Comparison of ENCODE assay signal across 9 cellular contexts in the genomic region with DNA sequence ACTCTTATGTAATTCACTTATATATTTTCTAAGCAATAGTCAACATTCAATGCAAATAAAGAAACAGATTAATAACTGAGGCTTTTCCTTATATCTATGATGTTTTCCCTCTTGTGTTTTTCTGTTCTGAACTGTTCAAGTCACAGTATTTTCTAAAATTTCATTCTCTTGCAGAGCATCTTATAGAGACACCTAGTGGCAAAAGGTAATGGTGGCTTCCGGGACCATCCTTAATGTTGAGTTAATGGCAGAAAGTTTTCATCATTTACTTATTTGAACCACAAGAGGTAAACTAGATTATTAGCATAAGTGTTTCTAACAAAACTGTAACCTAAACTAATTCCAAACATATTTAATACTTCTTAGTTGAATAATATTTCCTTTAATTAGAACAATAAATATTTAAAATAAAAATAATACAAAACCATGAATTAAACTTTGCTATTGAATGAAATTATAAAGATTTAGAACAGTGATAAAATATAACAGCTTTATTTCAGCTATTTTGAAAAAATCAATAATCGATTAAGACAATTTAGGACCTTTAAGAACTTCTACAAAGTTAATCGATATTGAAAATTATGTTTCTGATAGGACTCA. TPM values are rescaled to one million over a fixed set of nuclear protein-coding genes. Genes with fewer than 3 reads are reported as not detected.
DNase-seq lines count a peak whose midpoint lies in the region; ATAC-seq and TF ChIP-seq lines count a peak whose summit lies in the region.
"Had no signal": no experiment of that assay in that cellular context is flagged by ENCODE, and none has a peak within 500 bp of the region (broad histone marks: within the 10 kb centered on the region; RNA-seq: fewer than 3 reads in every experiment).

No MANE protein-coding gene starts in this region.

- DNase-seq in NCI-H2171 treated with DMSO at 0.1 percent for 48 hours (lab: John Stamatoyannopoulos, UW), result peak; percentile 17
- DNase-seq in NCI-H2171 (lab: John Stamatoyannopoulos, UW), result no peak
- no peak for DNase-seq in esophagus squamous epithelium (lab: John Stamatoyannopoulos, UW)
- DNase-seq in activated CD4-positive, alpha-beta T cell treated with anti-CD3 and anti-CD28 coated beads, Interleukin-2, amount 10 ng/mL, durations not matched to agents 24 days and 14 days, result no peak
- DNase-seq in stimulated activated effector memory CD8-positive, alpha-beta T cell treated with anti-CD3 and anti-CD28 coated beads, Interleukin-12 subunit alpha, Interleukin-12 subunit beta, amount 100 ng/mL, for 72 hours (ENCODE audit: low spot score in 2 of 2), result no peak

- H3K9ac ChIP-seq in OCI-LY1 (ENCODE audit: low read length), result no peak overlapping the region
- H3K9ac ChIP-seq: BLaER1 had no signal

- H3K36me3 Mint-ChIP-seq in activated CD4-positive, alpha-beta T cell treated with anti-CD3 and anti-CD28 coated beads, Interleukin-2, amount 10 ng/mL, durations not matched to agents 24 days and 14 days (ENCODE audit: low read depth), result no peaks in the 10 kb centered on the region
- no peaks in the 10 kb centered on the region for H3K36me3 Mint-ChIP-seq in stimulated activated effector memory CD8-positive, alpha-beta T cell treated with anti-CD3 and anti-CD28 coated beads, Interleukin-12 subunit alpha, Interleukin-12 subunit beta, amount 100 ng/mL, for 72 hours

- intact Hi-C loops in esophagus squamous epithelium (cut with DNase I), result no loop called here
- intact Hi-C loops in activated CD4-positive, alpha-beta T cell treated with anti-CD3 and anti-CD28 coated beads, Interleukin-2, amount 10 ng/mL, durations not matched to agents 24 days and 14 days (cut with micrococcal nuclease), result no loop called here

- 37 to 38% methylated on average over 3 of the region's 3 CpGs for WGBS in esophagus squamous epithelium, 2 donors

- TF ChIP-seq CTCF in OCI-LY1 (IDR thresholded peaks at IDR 0.05; ENCODE audit: low read length) (peak; percentile 86), esophagus squamous epithelium (IDR thresholded peaks at IDR 0.05) (peak in 4 of 6 experiments; percentile 15 to 45 (median 32))

- H3K79me2 ChIP-seq in OCI-LY1 (ENCODE audit: insufficient read depth, low read length), result no peaks in the 10 kb centered on the region

- H3K27ac Mint-ChIP-seq in activated CD4-positive, alpha-beta T cell treated with anti-CD3 and anti-CD28 coated beads, Interleukin-2, amount 10 ng/mL, durations not matched to agents 24 days and 14 days, result no peak overlapping the region
- no peak overlapping the region for H3K27ac Mint-ChIP-seq in stimulated activated effector memory CD8-positive, alpha-beta T cell treated with anti-CD3 and anti-CD28 coated beads, Interleukin-12 subunit alpha, Interleukin-12 subunit beta, amount 100 ng/mL, for 72 hours

- peaks cover 6% of the 10 kb centered on the region for H3K9me3 Mint-ChIP-seq in activated CD4-positive, alpha-beta T cell treated with anti-CD3 and anti-CD28 coated beads, Interleukin-2, amount 10 ng/mL, durations not matched to agents 24 days and 14 days
- H3K9me3 Mint-ChIP-seq in stimulated activated effector memory CD8-positive, alpha-beta T cell treated with anti-CD3 and anti-CD28 coated beads, Interleukin-12 subunit alpha, Interleukin-12 subunit beta, amount 100 ng/mL, for 72 hours, result no peaks in the 10 kb centered on the region

- peaks cover 6% of the 10 kb centered on the region for H3K4me1 Mint-ChIP-seq in activated CD4-positive, alpha-beta T cell treated with anti-CD3 and anti-CD28 coated beads, Interleukin-2, amount 10 ng/mL, durations not matched to agents 24 days and 14 days
- peaks cover 18% of the 10 kb centered on the region for H3K4me1 Mint-ChIP-seq in stimulated activated effector memory CD8-positive, alpha-beta T cell treated with anti-CD3 and anti-CD28 coated beads, Interleukin-12 subunit alpha, Interleukin-12 subunit beta, amount 100 ng/mL, for 72 hours

- H3K27me3 Mint-ChIP-seq in activated CD4-positive, alpha-beta T cell treated with anti-CD3 and anti-CD28 coated beads, Interleukin-2, amount 10 ng/mL, durations not matched to agents 24 days and 14 days, result peaks cover 32% of the 10 kb centered on the region

- no peak overlapping the region for H3K4me2 ChIP-seq in OCI-LY1 (ENCODE audit: low read length)
- H3K4me2 ChIP-seq: BLaER1 had no signal

- no peaks in the 10 kb centered on the region for H4K20me1 ChIP-seq in OCI-LY1 (ENCODE audit: insufficient read depth, low read length)
- H4K20me1 ChIP-seq: BLaER1 had no signal

- no peaks in the 10 kb centered on the region for H3K9me3 ChIP-seq in OCI-LY1 (ENCODE audit: low read length)
- H3K9me3 ChIP-seq in esophagus squamous epithelium, result no peaks in the 10 kb centered on the region

- H3K9me2 ChIP-seq in OCI-LY1 (ENCODE audit: low read depth, low read length), result no peaks in the 10 kb centered on the region

- H3K27ac ChIP-seq in OCI-LY1 (ENCODE audit: low read depth, low read length, poor library complexity, severe bottlenecking) (no peak overlapping the region), esophagus squamous epithelium (no peak overlapping the region)
- H3K27ac ChIP-seq: BLaER1 had no signal

- no peak for TF ChIP-seq POLR2A in esophagus squamous epithelium (IDR thresholded peaks at IDR 0.05)

- H3F3A ChIP-seq in OCI-LY1 (ENCODE audit: insufficient read depth, low read length), result no peaks in the 10 kb centered on the region

- H3K4me3 Mint-ChIP-seq in activated CD4-positive, alpha-beta T cell treated with anti-CD3 and anti-CD28 coated beads, Interleukin-2, amount 10 ng/mL, durations not matched to agents 24 days and 14 days, result no peak overlapping the region
- H3K4me3 Mint-ChIP-seq in stimulated activated effector memory CD8-positive, alpha-beta T cell treated with anti-CD3 and anti-CD28 coated beads, Interleukin-12 subunit alpha, Interleukin-12 subunit beta, amount 100 ng/mL, for 72 hours, result no peak overlapping the region

- peak; percentile 51 for ATAC-seq in HG03175 (IDR thresholded peaks at IDR 0.05; ENCODE audit: unreplicated experiment)
- no peak for ATAC-seq in HG02678 (IDR thresholded peaks at IDR 0.05; ENCODE audit: unreplicated experiment)
- no peak for ATAC-seq in stimulated activated effector memory CD8-positive, alpha-beta T cell treated with anti-CD3 and anti-CD28 coated beads, Interleukin-12 subunit alpha, Interleukin-12 subunit beta, amount 100 ng/mL, for 72 hours

- H3K4me1 ChIP-seq in OCI-LY1 (ENCODE audit: insufficient read depth, low read length, severe bottlenecking), result no peaks in the 10 kb centered on the region
- H3K4me1 ChIP-seq in esophagus squamous epithelium, result peaks cover 19 to 41% (median 27%) of the 10 kb centered on the region in 3 donors
- H3K4me1 ChIP-seq: BLaER1 had no signal

- H3K4me3 ChIP-seq in OCI-LY1 (ENCODE audit: low read depth, low read length, poor library complexity, severe bottlenecking), result no peak overlapping the region
- no peak overlapping the region for H3K4me3 ChIP-seq in esophagus squamous epithelium
- H3K4me3 ChIP-seq: BLaER1 had no signal

- H2AFZ ChIP-seq in OCI-LY1 (ENCODE audit: low read length), result no peak overlapping the region

- no peaks in the 10 kb centered on the region for H3K36me3 ChIP-seq in OCI-LY1 (ENCODE audit: insufficient read depth, low read length)
- H3K36me3 ChIP-seq in esophagus squamous epithelium, result no peaks in the 10 kb centered on the region
- H3K36me3 ChIP-seq: BLaER1 had no signal

- H3K27me3 ChIP-seq in OCI-LY1 (ENCODE audit: insufficient read depth, low read length) (no peaks in the 10 kb centered on the region), esophagus squamous epithelium (peaks cover 9 to 40% (median 13%) of the 10 kb centered on the region in 4 donors)
- H3K27me3 ChIP-seq: BLaER1 had no signal

RNA-seq across cellular contexts. Expression of a gene that starts 1.7 kb away (rescaled TPM):
- total RNA-seq in esophagus squamous epithelium, result under 1 TPM in 3 of 4 donors, not detected in 1; 0.04 to 0.19 (median 0.06) TPM
- not detected in 2 replicates for total RNA-seq in activated CD4-positive, alpha-beta T cell treated with anti-CD3 and anti-CD28 coated beads, Interleukin-2, amount 10 ng/mL, durations not matched to agents 24 days and 14 days
